18 cellular contexts compared by ENCODE assay signal in genomic region chr12:57823131-57823907, GRCh38. TPM values are rescaled to one million over a fixed set of nuclear protein-coding genes. Genes with fewer than 3 reads are reported as not detected.
DNase-seq lines count a peak whose midpoint lies in the region; ATAC-seq and TF ChIP-seq lines count a peak whose summit lies in the region.
"Had no signal": no experiment of that assay in that cellular context is flagged by ENCODE, and none has a peak within 500 bp of the region (broad histone marks: within the 10 kb centered on the region; RNA-seq: fewer than 3 reads in every experiment).

No MANE protein-coding gene starts in this region.

- no peak overlapping the region for H3K4me3 Mint-ChIP-seq in activated naive CD4-positive, alpha-beta T cell treated with anti-CD3 and anti-CD28 coated beads, Interleukin-2, amount 50 U/mL, for 24 hours
- H3K4me3 Mint-ChIP-seq in T-cell (no peak overlapping the region), glutamatergic neuron (ENCODE audit: unreplicated experiment) (no peak overlapping the region), natural killer cell (no peak overlapping the region)
- no peak overlapping the region for H3K4me3 Mint-ChIP-seq in stimulated activated naive B cell treated with anti-CD40 and anti-IgM and Interleukin-4, amounts not matched to agents 10 μg/mL and 1 μg/mL and 100 μg/mL, for 72 hours
- H3K4me3 Mint-ChIP-seq: activated T-cell treated with anti-CD3 and anti-CD28 coated beads, Interleukin-2, amount 50 U/mL, for 4 hours; CD8-positive, alpha-beta memory T cell had no signal

- no peaks in the 10 kb centered on the region for H3K27me3 Mint-ChIP-seq in activated naive CD4-positive, alpha-beta T cell treated with anti-CD3 and anti-CD28 coated beads, Interleukin-2, amount 50 U/mL, for 24 hours
- no peaks in the 10 kb centered on the region for H3K27me3 Mint-ChIP-seq in T-cell
- peaks cover 11% of the 10 kb centered on the region for H3K27me3 Mint-ChIP-seq in glutamatergic neuron (ENCODE audit: unreplicated experiment)
- H3K27me3 Mint-ChIP-seq in stimulated activated naive B cell treated with anti-CD40 and anti-IgM and Interleukin-4, amounts not matched to agents 10 μg/mL and 1 μg/mL and 100 μg/mL, for 72 hours = no peaks in the 10 kb centered on the region
- no peaks in the 10 kb centered on the region for H3K27me3 Mint-ChIP-seq in natural killer cell (ENCODE audit: low read depth in 2 of 2)

- intact Hi-C loops in natural killer cell (cut with micrococcal nuclease) = no loop called here

- POLR2A ChIA-PET in T-cell (lab: Charles Lee) = no interaction called here

- peaks cover 17% of the 10 kb centered on the region for H3K4me1 Mint-ChIP-seq in activated naive CD4-positive, alpha-beta T cell treated with anti-CD3 and anti-CD28 coated beads, Interleukin-2, amount 50 U/mL, for 24 hours
- H3K4me1 Mint-ChIP-seq in T-cell (peaks cover 7 to 11% (median 11%) of the 10 kb centered on the region in 3 donors), glutamatergic neuron (ENCODE audit: low read depth, unreplicated experiment) (peaks cover 16% of the 10 kb centered on the region), natural killer cell (peaks cover 11 to 22% of the 10 kb centered on the region in 2 donors)
- H3K4me1 Mint-ChIP-seq in stimulated activated naive B cell treated with anti-CD40 and anti-IgM and Interleukin-4, amounts not matched to agents 10 μg/mL and 1 μg/mL and 100 μg/mL, for 72 hours = peaks cover 0 to 1% of the 10 kb centered on the region in 2 donors

- peaks cover 11% of the 10 kb centered on the region for H3K36me3 Mint-ChIP-seq in activated naive CD4-positive, alpha-beta T cell treated with anti-CD3 and anti-CD28 coated beads, Interleukin-2, amount 50 U/mL, for 24 hours
- H3K36me3 Mint-ChIP-seq in T-cell (peaks cover 44% of the 10 kb centered on the region), glutamatergic neuron (ENCODE audit: unreplicated experiment) (no peaks in the 10 kb centered on the region), natural killer cell (peaks cover 5% of the 10 kb centered on the region)
- H3K36me3 Mint-ChIP-seq in stimulated activated naive B cell treated with anti-CD40 and anti-IgM and Interleukin-4, amounts not matched to agents 10 μg/mL and 1 μg/mL and 100 μg/mL, for 72 hours = peaks cover 34 to 50% of the 10 kb centered on the region in 2 donors

- ATAC-seq in T-cell (replicated peaks in 1 of 4) (no peak), HG03196 (IDR thresholded peaks at IDR 0.05; ENCODE audit: unreplicated experiment) (no peak), natural killer cell (no peak)
- no peak for ATAC-seq in stimulated activated naive B cell treated with anti-CD40 and anti-IgM and Interleukin-4, amounts not matched to agents 10 μg/mL and 1 μg/mL and 100 μg/mL, for 72 hours (replicated peaks)
- ATAC-seq: activated T-cell treated with anti-CD3 and anti-CD28 coated beads, Interleukin-2, amount 50 U/mL, for 4 hours; foreskin keratinocyte had no signal

- no peaks in the 10 kb centered on the region for H3K9me3 Mint-ChIP-seq in activated naive CD4-positive, alpha-beta T cell treated with anti-CD3 and anti-CD28 coated beads, Interleukin-2, amount 50 U/mL, for 24 hours
- H3K9me3 Mint-ChIP-seq in T-cell (no peaks in the 10 kb centered on the region), glutamatergic neuron (ENCODE audit: unreplicated experiment) (peaks cover 23% of the 10 kb centered on the region), natural killer cell (no peaks in the 10 kb centered on the region)
- no peaks in the 10 kb centered on the region for H3K9me3 Mint-ChIP-seq in stimulated activated naive B cell treated with anti-CD40 and anti-IgM and Interleukin-4, amounts not matched to agents 10 μg/mL and 1 μg/mL and 100 μg/mL, for 72 hours
- H3K9me3 Mint-ChIP-seq: activated T-cell treated with anti-CD3 and anti-CD28 coated beads, Interleukin-2, amount 50 U/mL, for 4 hours; CD8-positive, alpha-beta memory T cell had no signal

- CTCF ChIA-PET in T-cell (lab: Charles Lee) = interaction anchor here in 1 of 2 donors (1.3 kb wide), 1 partner anchor 20 kb away, joined by 4 read pairs; no protein-coding TSS in a partner anchor

- peak overlapping the region; percentile 59 for H3K27ac Mint-ChIP-seq in activated naive CD4-positive, alpha-beta T cell treated with anti-CD3 and anti-CD28 coated beads, Interleukin-2, amount 50 U/mL, for 24 hours
- peak overlapping the region; percentile 15 to 59 for H3K27ac Mint-ChIP-seq in T-cell
- H3K27ac Mint-ChIP-seq in glutamatergic neuron (ENCODE audit: unreplicated experiment) = peak overlapping the region; percentile 68
- H3K27ac Mint-ChIP-seq in stimulated activated naive B cell treated with anti-CD40 and anti-IgM and Interleukin-4, amounts not matched to agents 10 μg/mL and 1 μg/mL and 100 μg/mL, for 72 hours = peak overlapping the region; percentile 68
- no peak overlapping the region for H3K27ac Mint-ChIP-seq in natural killer cell

- DNase-seq in activated naive CD4-positive, alpha-beta T cell treated with Interleukin-2 at 50 U/mL for 16 hours = no peak
- no peak for DNase-seq in T-cell
- DNase-seq in glutamatergic neuron = no peak
- no peak for DNase-seq in stimulated activated naive B cell treated with anti-CD40 and anti-IgM and Interleukin-4, amounts not matched to agents 10 μg/mL and 1 μg/mL and 100 μg/mL, for 72 hours
- no peak for DNase-seq in NCI-H2081 treated with DMSO at 0.1 percent for 48 hours (lab: John Stamatoyannopoulos, UW)
- no peak for DNase-seq in natural killer cell
- DNase-seq: activated CD4-positive, alpha-beta T cell treated with anti-CD3 and anti-CD28 coated beads, Interleukin-2, amount 50 U/mL, for 1 hour; activated T-cell treated with anti-CD3 and anti-CD28 coated beads, Interleukin-2, amount 50 U/mL, for 4 hours; amniotic stem cell; CD8-positive, alpha-beta memory T cell; foreskin keratinocyte; mesendoderm; NCI-H2171 treated with DMSO at 0.1 percent for 48 hours; NCI-H82; SK-N-SH; stimulated activated CD4-positive, alpha-beta T cell treated with anti-CD3 and anti-CD28 coated beads, Interleukin-15, amount 100 ng/mL, for 24 hours had no signal

- TF ChIP-seq CTCF in glutamatergic neuron (IDR thresholded peaks at IDR 0.05; ENCODE audit: partially characterized antibody, unreplicated experiment) (no peak), natural killer cell (IDR thresholded peaks at IDR 0.05) (no peak)

RNA-seq across cellular contexts. Expression of gene AVIL, which starts 4.8 kb away (rescaled TPM):
- total RNA-seq in T-cell (10 to 100 TPM in 1 of 5 donors, 1 to 10 TPM in 4; 2.2 to 12.3 (median 8.9) TPM), glutamatergic neuron (ENCODE audit: unreplicated experiment) (4.8 TPM), natural killer cell (1 to 10 TPM in 2 of 3 donors, under 1 TPM in 1; 0.45 to 2.2 (median 1.3) TPM)

RNA-seq across cellular contexts. Expression of gene CTDSP2, which starts 23.2 kb away (rescaled TPM):
- total RNA-seq in T-cell (100 to 1,000 TPM; 132 to 246 (median 234) TPM), glutamatergic neuron (ENCODE audit: unreplicated experiment) (127 TPM), natural killer cell (100 to 1,000 TPM in 2 of 3 donors, 10 to 100 TPM in 1; 93.8 to 135 (median 123) TPM)

RNA-seq across cellular contexts. Expression of gene TSFM, which starts 40.7 kb away (rescaled TPM):
- 10 to 100 TPM; 15.5 to 21.5 (median 20.2) TPM for total RNA-seq in T-cell
- total RNA-seq in glutamatergic neuron (ENCODE audit: unreplicated experiment) = 35.7 TPM
- 10 to 100 TPM; 17.6 to 19.7 (median 17.7) TPM for total RNA-seq in natural killer cell

RNA-seq across cellular contexts. Expression of gene EEF1AKMT3, which starts 50.9 kb away (rescaled TPM):
- 1 to 10 TPM; 2.4 to 5.1 (median 3.4) TPM for total RNA-seq in T-cell
- total RNA-seq in glutamatergic neuron (ENCODE audit: unreplicated experiment) = 3.3 TPM
- 1 to 10 TPM; 1.3 to 2.6 (median 2.2) TPM for total RNA-seq in natural killer cell

RNA-seq across cellular contexts. Expression of gene METTL1, which starts 51.4 kb away (rescaled TPM):
- total RNA-seq in T-cell = 10 to 100 TPM; 10.3 to 17.4 (median 14.5) TPM
- 9.1 TPM for total RNA-seq in glutamatergic neuron (ENCODE audit: unreplicated experiment)
- total RNA-seq in natural killer cell = 10 to 100 TPM in 1 of 3 donors, 1 to 10 TPM in 2; 8.0 to 12.5 (median 8.8) TPM

Comparison
In these comparisons a context has a peak if more than half of its experiments do, and no peak if none do; other contexts are left out.
1. H3K27ac Mint-ChIP-seq: peak in activated naive CD4-positive, alpha-beta T cell treated with anti-CD3 and anti-CD28 coated beads, Interleukin-2, amount 50 U/mL, for 24 hours (single experiment), T-cell (2 of 2), glutamatergic neuron (single experiment) and stimulated activated naive B cell treated with anti-CD40 and anti-IgM and Interleukin-4, amounts not matched to agents 10 μg/mL and 1 μg/mL and 100 μg/mL, for 72 hours (single experiment); none in natural killer cell (0 of 2).